Comparison of ENCODE assay signal across 24 cellular contexts in the genomic region with DNA sequence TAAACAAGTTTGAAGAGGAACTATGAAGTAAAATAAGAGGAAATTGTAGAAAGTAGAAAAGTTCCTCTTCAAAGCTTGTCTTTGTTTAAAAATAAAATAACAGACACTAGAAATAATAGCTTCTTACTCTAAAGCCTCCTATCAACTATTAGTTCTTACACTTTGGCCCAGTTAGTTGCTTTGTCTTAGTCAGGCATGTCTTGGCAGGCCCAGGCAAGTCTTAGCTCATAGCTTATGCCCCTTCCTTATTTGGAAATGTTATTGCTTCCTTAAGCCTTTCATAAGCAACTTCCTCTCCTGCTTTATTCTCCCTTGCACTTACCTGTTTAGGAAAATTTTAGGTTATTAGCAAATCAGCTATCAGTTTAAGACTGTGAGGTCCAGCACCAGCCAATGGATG.
DNase-seq lines count a peak whose midpoint lies in the region; ATAC-seq lines count a peak whose summit lies in the region.
"Had no signal": no experiment of that assay in that cellular context is flagged by ENCODE, and none has a peak within 500 bp of the region (broad histone marks: within the 10 kb centered on the region; RNA-seq: fewer than 3 reads in every experiment).

No MANE protein-coding gene starts in this region.

- peak overlapping the region in 1 of 2 experiments; percentile 23 for H3K4me3 ChIP-seq in mesenchymal stem cell (ENCODE audit: insufficient read depth in 1 of 2, low read depth in 1 of 2, low read length in 2 of 2)
- H3K4me3 ChIP-seq: right atrium auricular region, suprapubic skin, uterus had no signal

- no peak overlapping the region for H2BK5ac ChIP-seq in mesenchymal stem cell (ENCODE audit: low read depth, low read length, poor library complexity, severe bottlenecking)

- ATAC-seq in GM21515 (IDR thresholded peaks at IDR 0.05; ENCODE audit: unreplicated experiment) (no peak), HG03135 (IDR thresholded peaks at IDR 0.05; ENCODE audit: unreplicated experiment) (no peak)
- ATAC-seq: activated CD8-positive, alpha-beta T cell treated with anti-CD3 and anti-CD28 coated beads, Interleukin-2, amount 10 ng/mL, durations not matched to agents 7 days and 5 days; Panc1 had no signal

- H2BK12ac ChIP-seq in mesenchymal stem cell (ENCODE audit: low read length in 2 of 2) = no peak overlapping the region

- H4K91ac ChIP-seq in mesenchymal stem cell (ENCODE audit: low read length) = no peak overlapping the region

- H3K23ac ChIP-seq in mesenchymal stem cell (ENCODE audit: low read length in 2 of 2) = no peak overlapping the region

- no peak overlapping the region for H2BK15ac ChIP-seq in mesenchymal stem cell (ENCODE audit: low read depth, poor library complexity, severe bottlenecking)

- peak overlapping the region; percentile 24 for H3K9ac ChIP-seq in mesenchymal stem cell (ENCODE audit: low read length)
- H3K9ac ChIP-seq: SK-N-SH had no signal

- H3K4me1 ChIP-seq in mesenchymal stem cell (ENCODE audit: control insufficient read depth, insufficient read depth, low read depth, low read length) = no peaks in the 10 kb centered on the region
- H3K4me1 ChIP-seq: right atrium auricular region, suprapubic skin, uterus had no signal

- H2AFZ ChIP-seq in mesenchymal stem cell (ENCODE audit: low read depth, low read length) = no peak overlapping the region

- H2BK120ac ChIP-seq in mesenchymal stem cell (ENCODE audit: low read depth, low read length) = no peak overlapping the region

- no peaks in the 10 kb centered on the region for H3K79me1 ChIP-seq in mesenchymal stem cell (replicated peaks; ENCODE audit: low read length, poor library complexity, severe bottlenecking)

- no peak overlapping the region for H2AK5ac ChIP-seq in mesenchymal stem cell (ENCODE audit: low read length, severe bottlenecking)

- no peak overlapping the region for H3K18ac ChIP-seq in mesenchymal stem cell (ENCODE audit: low read depth in 1 of 2, low read length in 2 of 2)

- H3K9me3 ChIP-seq in mesenchymal stem cell (ENCODE audit: control insufficient read depth, low read length) = peaks cover 51% of the 10 kb centered on the region
- H3K9me3 ChIP-seq: uterus had no signal

- no peaks in the 10 kb centered on the region for H3K27me3 ChIP-seq in mesenchymal stem cell (ENCODE audit: control insufficient read depth in 1 of 2, insufficient read depth in 1 of 2, low read length in 2 of 2)
- H3K27me3 ChIP-seq: right atrium auricular region, suprapubic skin, uterus had no signal

- H3K4me2 ChIP-seq in mesenchymal stem cell (ENCODE audit: low read length, poor library complexity, severe bottlenecking) = no peak overlapping the region
- H3K4me2 ChIP-seq: SK-N-SH had no signal

- no peak overlapping the region for H3K27ac ChIP-seq in mesenchymal stem cell (ENCODE audit: low read length, poor library complexity, severe bottlenecking)
- H3K27ac ChIP-seq: right atrium auricular region, suprapubic skin, uterus had no signal

- H3K4ac ChIP-seq in mesenchymal stem cell (ENCODE audit: low read depth in 1 of 2, low read length in 2 of 2) = no peak overlapping the region

- H3K36me3 ChIP-seq in mesenchymal stem cell (ENCODE audit: control insufficient read depth in 1 of 2, insufficient read depth in 2 of 2, low read depth in 1 of 2, low read length in 2 of 2) = no peaks in the 10 kb centered on the region
- H3K36me3 ChIP-seq: right atrium auricular region, suprapubic skin, uterus had no signal

- H4K8ac ChIP-seq in mesenchymal stem cell (ENCODE audit: low read length) = no peak overlapping the region

- DNase-seq in DMS 273 (lab: John Stamatoyannopoulos, UW; ENCODE audit: unreplicated experiment) = peak; percentile 2
- DNase-seq in DMS 273 treated with DMSO at 0.1 percent for 48 hours (lab: John Stamatoyannopoulos, UW) = no peak
- peak; percentile 26 for DNase-seq in NOMO-1 treated with dmso at 0.1 percent for 144 hours (lab: John Stamatoyannopoulos, UW; ENCODE audit: unreplicated experiment)
- peak; percentile 9 for DNase-seq in dermis blood vessel endothelial cell
- DNase-seq in mesenchymal stem cell = no peak
- DNase-seq in NCI-H2029 treated with DMSO at 0.1 percent for 48 hours (lab: John Stamatoyannopoulos, UW) = no peak
- DNase-seq: 8988T; activated CD4-positive, CD25-positive, alpha-beta regulatory T cell treated with anti-CD3 and anti-CD28 coated beads, Interleukin-2, amount 50 U/mL, for 72 hours; activated CD8-positive, alpha-beta T cell treated with anti-CD3 and anti-CD28 coated beads, Interleukin-2, amount 10 ng/mL, durations not matched to agents 7 days and 5 days; activated naive CD4-positive, alpha-beta T cell treated with Interleukin-2 at 50 U/mL for 16 hours; activated T-cell treated with anti-CD3 and anti-CD28 coated beads, Interleukin-2, amount 50 U/mL, for 1 hour; COR-L47; foreskin melanocyte; hypothalamus; naive B cell; NCI-H2227 treated with DMSO at 0.1 percent for 48 hours; SK-N-SH; T1000; uterus had no signal

- H3K14ac ChIP-seq in mesenchymal stem cell (ENCODE audit: low read length in 2 of 2) = no peak overlapping the region

Comparison
In these comparisons a context has a peak if more than half of its experiments do, and no peak if none do; other contexts are left out.
1. DNase-seq: peak in DMS 273 (single experiment), NOMO-1 treated with dmso at 0.1 percent for 144 hours (single experiment) and dermis blood vessel endothelial cell (single experiment); none in DMS 273 treated with DMSO at 0.1 percent for 48 hours (single experiment), mesenchymal stem cell (single experiment) and NCI-H2029 treated with DMSO at 0.1 percent for 48 hours (single experiment).